1 cellular context compared by ENCODE assay signal in genomic region chr5:157998021-157998504, GRCh38.
TF ChIP-seq lines count a peak whose summit lies in the region.

No MANE protein-coding gene starts in this region.

TF ChIP-seq in GM23338, 12 proteins besides CTCF, POLR2A, EP300 and RAD21 (continued from another document):
- TF ChIP-seq, protein P1, sequence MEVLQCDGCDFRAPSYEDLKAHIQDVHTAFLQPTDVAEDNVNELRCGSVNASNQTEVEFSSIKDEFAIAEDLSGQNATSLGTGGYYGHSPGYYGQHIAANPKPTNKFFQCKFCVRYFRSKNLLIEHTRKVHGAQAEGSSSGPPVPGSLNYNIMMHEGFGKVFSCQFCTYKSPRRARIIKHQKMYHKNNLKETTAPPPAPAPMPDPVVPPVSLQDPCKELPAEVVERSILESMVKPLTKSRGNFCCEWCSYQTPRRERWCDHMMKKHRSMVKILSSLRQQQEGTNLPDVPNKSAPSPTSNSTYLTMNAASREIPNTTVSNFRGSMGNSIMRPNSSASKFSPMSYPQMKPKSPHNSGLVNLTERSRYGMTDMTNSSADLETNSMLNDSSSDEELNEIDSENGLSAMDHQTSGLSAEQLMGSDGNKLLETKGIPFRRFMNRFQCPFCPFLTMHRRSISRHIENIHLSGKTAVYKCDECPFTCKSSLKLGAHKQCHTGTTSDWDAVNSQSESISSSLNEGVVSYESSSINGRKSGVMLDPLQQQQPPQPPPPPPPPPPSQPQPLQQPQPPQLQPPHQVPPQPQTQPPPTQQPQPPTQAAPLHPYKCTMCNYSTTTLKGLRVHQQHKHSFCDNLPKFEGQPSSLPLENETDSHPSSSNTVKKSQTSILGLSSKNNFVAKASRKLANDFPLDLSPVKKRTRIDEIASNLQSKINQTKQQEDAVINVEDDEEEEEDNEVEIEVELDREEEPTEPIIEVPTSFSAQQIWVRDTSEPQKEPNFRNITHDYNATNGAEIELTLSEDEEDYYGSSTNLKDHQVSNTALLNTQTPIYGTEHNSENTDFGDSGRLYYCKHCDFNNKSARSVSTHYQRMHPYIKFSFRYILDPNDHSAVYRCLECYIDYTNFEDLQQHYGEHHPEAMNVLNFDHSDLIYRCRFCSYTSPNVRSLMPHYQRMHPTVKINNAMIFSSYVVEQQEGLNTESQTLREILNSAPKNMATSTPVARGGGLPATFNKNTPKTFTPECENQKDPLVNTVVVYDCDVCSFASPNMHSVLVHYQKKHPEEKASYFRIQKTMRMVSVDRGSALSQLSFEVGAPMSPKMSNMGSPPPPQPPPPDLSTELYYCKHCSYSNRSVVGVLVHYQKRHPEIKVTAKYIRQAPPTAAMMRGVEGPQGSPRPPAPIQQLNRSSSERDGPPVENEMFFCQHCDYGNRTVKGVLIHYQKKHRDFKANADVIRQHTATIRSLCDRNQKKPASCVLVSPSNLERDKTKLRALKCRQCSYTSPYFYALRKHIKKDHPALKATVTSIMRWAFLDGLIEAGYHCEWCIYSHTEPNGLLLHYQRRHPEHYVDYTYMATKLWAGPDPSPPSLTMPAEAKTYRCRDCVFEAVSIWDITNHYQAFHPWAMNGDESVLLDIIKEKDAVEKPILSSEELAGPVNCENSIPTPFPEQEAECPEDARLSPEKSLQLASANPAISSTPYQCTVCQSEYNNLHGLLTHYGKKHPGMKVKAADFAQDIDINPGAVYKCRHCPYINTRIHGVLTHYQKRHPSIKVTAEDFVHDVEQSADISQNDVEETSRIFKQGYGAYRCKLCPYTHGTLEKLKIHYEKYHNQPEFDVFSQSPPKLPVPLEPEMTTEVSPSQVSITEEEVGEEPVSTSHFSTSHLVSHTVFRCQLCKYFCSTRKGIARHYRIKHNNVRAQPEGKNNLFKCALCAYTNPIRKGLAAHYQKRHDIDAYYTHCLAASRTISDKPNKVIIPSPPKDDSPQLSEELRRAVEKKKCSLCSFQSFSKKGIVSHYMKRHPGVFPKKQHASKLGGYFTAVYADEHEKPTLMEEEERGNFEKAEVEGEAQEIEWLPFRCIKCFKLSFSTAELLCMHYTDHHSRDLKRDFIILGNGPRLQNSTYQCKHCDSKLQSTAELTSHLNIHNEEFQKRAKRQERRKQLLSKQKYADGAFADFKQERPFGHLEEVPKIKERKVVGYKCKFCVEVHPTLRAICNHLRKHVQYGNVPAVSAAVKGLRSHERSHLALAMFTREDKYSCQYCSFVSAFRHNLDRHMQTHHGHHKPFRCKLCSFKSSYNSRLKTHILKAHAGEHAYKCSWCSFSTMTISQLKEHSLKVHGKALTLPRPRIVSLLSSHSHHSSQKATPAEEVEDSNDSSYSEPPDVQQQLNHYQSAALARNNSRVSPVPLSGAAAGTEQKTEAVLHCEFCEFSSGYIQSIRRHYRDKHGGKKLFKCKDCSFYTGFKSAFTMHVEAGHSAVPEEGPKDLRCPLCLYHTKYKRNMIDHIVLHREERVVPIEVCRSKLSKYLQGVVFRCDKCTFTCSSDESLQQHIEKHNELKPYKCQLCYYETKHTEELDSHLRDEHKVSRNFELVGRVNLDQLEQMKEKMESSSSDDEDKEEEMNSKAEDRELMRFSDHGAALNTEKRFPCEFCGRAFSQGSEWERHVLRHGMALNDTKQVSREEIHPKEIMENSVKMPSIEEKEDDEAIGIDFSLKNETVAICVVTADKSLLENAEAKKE (CRISPR knock-in tag; IDR thresholded peaks at IDR 0.05): no peak
- TF ChIP-seq JUNB (IDR thresholded peaks at IDR 0.05; ENCODE audit: unreplicated experiment) (no peak), EZH2 (IDR thresholded peaks at IDR 0.05; ENCODE audit: low read depth, unreplicated experiment) (no peak), ZNF331 (CRISPR knock-in tag; IDR thresholded peaks at IDR 0.05; ENCODE audit: low read depth) (no peak), CREB1 (CRISPR knock-in tag; IDR thresholded peaks at IDR 0.05; ENCODE audit: low read depth) (no peak), NANOG (IDR thresholded peaks at IDR 0.05; ENCODE audit: borderline replicate concordance) (no peak)
- TF ChIP-seq, protein P2, sequence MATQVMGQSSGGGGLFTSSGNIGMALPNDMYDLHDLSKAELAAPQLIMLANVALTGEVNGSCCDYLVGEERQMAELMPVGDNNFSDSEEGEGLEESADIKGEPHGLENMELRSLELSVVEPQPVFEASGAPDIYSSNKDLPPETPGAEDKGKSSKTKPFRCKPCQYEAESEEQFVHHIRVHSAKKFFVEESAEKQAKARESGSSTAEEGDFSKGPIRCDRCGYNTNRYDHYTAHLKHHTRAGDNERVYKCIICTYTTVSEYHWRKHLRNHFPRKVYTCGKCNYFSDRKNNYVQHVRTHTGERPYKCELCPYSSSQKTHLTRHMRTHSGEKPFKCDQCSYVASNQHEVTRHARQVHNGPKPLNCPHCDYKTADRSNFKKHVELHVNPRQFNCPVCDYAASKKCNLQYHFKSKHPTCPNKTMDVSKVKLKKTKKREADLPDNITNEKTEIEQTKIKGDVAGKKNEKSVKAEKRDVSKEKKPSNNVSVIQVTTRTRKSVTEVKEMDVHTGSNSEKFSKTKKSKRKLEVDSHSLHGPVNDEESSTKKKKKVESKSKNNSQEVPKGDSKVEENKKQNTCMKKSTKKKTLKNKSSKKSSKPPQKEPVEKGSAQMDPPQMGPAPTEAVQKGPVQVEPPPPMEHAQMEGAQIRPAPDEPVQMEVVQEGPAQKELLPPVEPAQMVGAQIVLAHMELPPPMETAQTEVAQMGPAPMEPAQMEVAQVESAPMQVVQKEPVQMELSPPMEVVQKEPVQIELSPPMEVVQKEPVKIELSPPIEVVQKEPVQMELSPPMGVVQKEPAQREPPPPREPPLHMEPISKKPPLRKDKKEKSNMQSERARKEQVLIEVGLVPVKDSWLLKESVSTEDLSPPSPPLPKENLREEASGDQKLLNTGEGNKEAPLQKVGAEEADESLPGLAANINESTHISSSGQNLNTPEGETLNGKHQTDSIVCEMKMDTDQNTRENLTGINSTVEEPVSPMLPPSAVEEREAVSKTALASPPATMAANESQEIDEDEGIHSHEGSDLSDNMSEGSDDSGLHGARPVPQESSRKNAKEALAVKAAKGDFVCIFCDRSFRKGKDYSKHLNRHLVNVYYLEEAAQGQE (IDR thresholded peaks at IDR 0.05; ENCODE audit: unreplicated experiment): no peak
